Comparison of ENCODE assay signal across 8 cellular contexts in the genomic region with DNA sequence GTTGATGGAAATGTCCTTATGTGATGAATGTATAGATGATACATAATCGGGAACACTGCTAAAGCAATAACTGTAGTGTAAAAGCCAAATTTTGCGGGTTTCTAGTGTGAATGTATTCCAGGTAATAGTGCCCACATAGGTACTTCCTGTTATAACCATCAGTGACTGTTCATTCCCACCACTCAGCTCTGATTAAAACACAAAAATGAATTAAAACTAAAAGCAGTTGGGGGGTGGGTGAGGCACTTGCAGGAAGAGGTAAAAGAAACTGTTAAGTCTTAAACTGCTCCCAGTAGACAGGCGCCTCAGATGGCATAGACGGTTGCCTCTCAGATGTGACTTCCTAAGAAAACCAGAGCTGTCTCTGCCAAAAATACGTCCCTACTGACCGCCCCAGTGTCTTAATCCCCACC. TPM values are rescaled to one million over a fixed set of nuclear protein-coding genes. Genes with fewer than 3 reads are reported as not detected.
DNase-seq lines count a peak whose midpoint lies in the region; ATAC-seq and TF ChIP-seq lines count a peak whose summit lies in the region.

No MANE protein-coding gene starts in this region.

- H3K36me3 Mint-ChIP-seq in effector memory CD8-positive, alpha-beta T cell (ENCODE audit: insufficient read depth): peaks cover 10% of the 10 kb centered on the region

- no peaks in the 10 kb centered on the region for H3K9me3 Mint-ChIP-seq in effector memory CD8-positive, alpha-beta T cell

- H3K27ac ChIP-seq in RWPE2 (ENCODE audit: poor library complexity, severe bottlenecking): peak overlapping the region; percentile 54
- peak overlapping the region; percentile 85 to 92 (median 90) for H3K27ac ChIP-seq in gastrocnemius medialis

- H3K27ac Mint-ChIP-seq in effector memory CD8-positive, alpha-beta T cell: peak overlapping the region; percentile 92 to 95

- H3K4me1 Mint-ChIP-seq in effector memory CD8-positive, alpha-beta T cell (ENCODE audit: low read depth in 2 of 2): peaks cover 19 to 23% of the 10 kb centered on the region in 2 donors

- peak overlapping the region; percentile 82 to 85 for H3K4me3 Mint-ChIP-seq in effector memory CD8-positive, alpha-beta T cell

- H3K4me1 ChIP-seq in RWPE2 (ENCODE audit: insufficient read depth, poor library complexity, severe bottlenecking) (peaks cover 26% of the 10 kb centered on the region), gastrocnemius medialis (peaks cover 5 to 10% of the 10 kb centered on the region in 2 donors)

- no peak for DNase-seq in GM12865 (ENCODE audit: low read depth)
- no peak for DNase-seq in RWPE2 (ENCODE audit: low spot score)
- no peak for DNase-seq in effector memory CD8-positive, alpha-beta T cell
- DNase-seq in gastrocnemius medialis: no peak
- DNase-seq in SHP77 treated with DMSO at 0.1 percent for 48 hours (lab: John Stamatoyannopoulos, UW): no peak
- no peak for DNase-seq in HuH-7 (ENCODE audit: low spot score)

- H3K27me3 Mint-ChIP-seq in effector memory CD8-positive, alpha-beta T cell: no peaks in the 10 kb centered on the region

- no peak for TF ChIP-seq POLR2A in gastrocnemius medialis (IDR thresholded peaks at IDR 0.05)

- in situ Hi-C loops in gastrocnemius medialis (cut with MboI; ENCODE audit: low sequenced_read_pairs in 4 of 4): loop anchor here in 1 of 4 donors (10.0 kb wide), 1 partner anchor 277 kb away; no protein-coding TSS in a partner anchor

- peaks cover 6% of the 10 kb centered on the region for H3K36me3 ChIP-seq in RWPE2 (ENCODE audit: low read depth)
- H3K36me3 ChIP-seq in gastrocnemius medialis: no peaks in the 10 kb centered on the region

- no peak for TF ChIP-seq CTCF in GM12865 (IDR thresholded peaks at IDR 0.05; ENCODE audit: insufficient read depth, low read depth, low read length, missing control alignments)
- TF ChIP-seq CTCF in RWPE2 (IDR thresholded peaks at IDR 0.05; ENCODE audit: poor library complexity, severe bottlenecking): no peak
- no peak for TF ChIP-seq CTCF in gastrocnemius medialis (IDR thresholded peaks at IDR 0.05 in 4 of 5, conservative IDR thresholded peaks at IDR 0.05 in 1 of 5)

- H3K4me3 ChIP-seq in GM12865 (ENCODE audit: low read depth, low read length) (peak overlapping the region; percentile 95), RWPE2 (ENCODE audit: severe bottlenecking) (peak overlapping the region; percentile 61), gastrocnemius medialis (peak overlapping the region in 3 of 4 donors; percentile 71 to 94 (median 77))

- no peaks in the 10 kb centered on the region for H3K9me3 ChIP-seq in RWPE2 (ENCODE audit: severe bottlenecking)
- no peaks in the 10 kb centered on the region for H3K9me3 ChIP-seq in gastrocnemius medialis

- intact Hi-C loops in gastrocnemius medialis (cut with DNase I; ENCODE audit: low total_unique reads): loop anchor here (2.0 to 5.0 kb wide), 3 partner anchors 25 to 255 kb away; a partner anchor contains a TSS

- ATAC-seq in RWPE2 (ENCODE audit: low read depth): no peak
- no peak for ATAC-seq in effector memory CD8-positive, alpha-beta T cell (replicated peaks)
- no peak for ATAC-seq in gastrocnemius medialis
- ATAC-seq in GM18867 (IDR thresholded peaks at IDR 0.05; ENCODE audit: unreplicated experiment): no peak
- no peak for ATAC-seq in HG03432 (IDR thresholded peaks at IDR 0.05; ENCODE audit: unreplicated experiment)

- H3K27me3 ChIP-seq in RWPE2 (ENCODE audit: insufficient read depth, poor library complexity, severe bottlenecking): no peaks in the 10 kb centered on the region
- H3K27me3 ChIP-seq in gastrocnemius medialis: no peaks in the 10 kb centered on the region

RNA-seq across cellular contexts. Expression of a gene that starts 0.9 kb away (rescaled TPM):
- 10 to 100 TPM in 3 of 4 donors, 1 to 10 TPM in 1; 7.0 to 16.7 (median 14.6) TPM for total RNA-seq in gastrocnemius medialis
